Comparison of ENCODE assay signal across 10 cellular contexts in the genomic region with DNA sequence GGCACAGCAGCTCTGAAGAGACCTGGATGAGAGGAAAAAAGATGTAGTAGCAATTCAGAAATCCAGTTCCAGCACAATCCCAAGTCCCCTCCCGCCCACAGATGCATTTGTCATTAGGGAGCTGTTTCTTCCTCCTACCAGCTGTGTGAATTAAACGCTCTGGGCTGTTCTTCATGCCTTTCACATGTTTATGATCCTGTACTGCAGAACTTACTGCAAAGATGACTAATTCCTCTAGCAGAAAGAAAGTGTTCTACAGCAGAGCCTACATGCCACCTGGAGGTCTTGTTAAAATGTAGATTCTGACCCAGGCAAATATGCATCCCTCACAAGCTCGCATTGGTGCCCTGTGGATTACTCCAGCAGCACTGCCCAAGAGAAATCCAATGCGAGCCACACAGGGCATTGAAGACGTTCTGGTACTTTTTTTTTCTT. TPM values are rescaled to one million over a fixed set of nuclear protein-coding genes. Genes with fewer than 3 reads are reported as not detected.
A peak's percentile ranks its signal among the peaks of the same experiment; 100 is the strongest.
DNase-seq lines count a peak whose midpoint lies in the region; ATAC-seq and TF ChIP-seq lines count a peak whose summit lies in the region.
"Had no signal": no experiment of that assay in that cellular context is flagged by ENCODE, and none has a peak within 500 bp of the region (broad histone marks: within the 10 kb centered on the region; RNA-seq: fewer than 3 reads in every experiment).

No MANE protein-coding gene starts in this region.

- H3K36me3 ChIP-seq in CD4-positive, alpha-beta memory T cell (ENCODE audit: insufficient read depth, low read length) = peaks cover 64% of the 10 kb centered on the region
- peaks cover 46 to 77% (median 48%) of the 10 kb centered on the region in 3 experiments for H3K36me3 ChIP-seq in naive thymus-derived CD4-positive, alpha-beta T cell (ENCODE audit: control insufficient read depth in 2 of 3, insufficient read depth in 3 of 3, low read length in 3 of 3)

- peaks cover 52% of the 10 kb centered on the region for H3K4me1 ChIP-seq in CD4-positive, alpha-beta memory T cell (ENCODE audit: insufficient read depth, low read length)
- H3K4me1 ChIP-seq in naive thymus-derived CD4-positive, alpha-beta T cell (ENCODE audit: control insufficient read depth in 2 of 2, insufficient read depth in 2 of 2, low read length in 2 of 2) = peaks cover 38 to 39% of the 10 kb centered on the region in 2 donors

- H3K4me1 Mint-ChIP-seq in CD4-positive, alpha-beta memory T cell = peaks cover 39 to 71% (median 56%) of the 10 kb centered on the region in 4 donors
- peaks cover 74% of the 10 kb centered on the region for H3K4me1 Mint-ChIP-seq in dendritic cell treated with granulocyte-macrophage colony-stimulating factor and Interleukin-4, amounts not matched to agents 40 ng/mL and 50 ng/mL, for 4 days (ENCODE audit: low read depth)
- peaks cover 30 to 83% (median 58%) of the 10 kb centered on the region in 7 donors for H3K4me1 Mint-ChIP-seq in naive thymus-derived CD4-positive, alpha-beta T cell

- H3K4me3 ChIP-seq in CD4-positive, alpha-beta memory T cell (ENCODE audit: low read length in 2 of 2) = no peak overlapping the region
- peak overlapping the region; percentile 99 for H3K4me3 ChIP-seq in NB4 (ENCODE audit: low read depth, low read length)
- no peak overlapping the region for H3K4me3 ChIP-seq in naive thymus-derived CD4-positive, alpha-beta T cell (ENCODE audit: low read length)

- no peaks in the 10 kb centered on the region for H3K27me3 Mint-ChIP-seq in CD4-positive, alpha-beta memory T cell
- no peaks in the 10 kb centered on the region for H3K27me3 Mint-ChIP-seq in dendritic cell treated with granulocyte-macrophage colony-stimulating factor and Interleukin-4, amounts not matched to agents 40 ng/mL and 50 ng/mL, for 4 days
- no peaks in the 10 kb centered on the region for H3K27me3 Mint-ChIP-seq in naive thymus-derived CD4-positive, alpha-beta T cell

- H3K36me3 Mint-ChIP-seq in CD4-positive, alpha-beta memory T cell = peaks cover 65 to 91% of the 10 kb centered on the region in 2 donors
- H3K36me3 Mint-ChIP-seq in dendritic cell treated with granulocyte-macrophage colony-stimulating factor and Interleukin-4, amounts not matched to agents 40 ng/mL and 50 ng/mL, for 4 days (ENCODE audit: low read depth) = peaks cover 98% of the 10 kb centered on the region
- H3K36me3 Mint-ChIP-seq in naive thymus-derived CD4-positive, alpha-beta T cell = peaks cover 8 to 81% (median 32%) of the 10 kb centered on the region in 5 donors

- no peaks in the 10 kb centered on the region for H3K27me3 ChIP-seq in CD4-positive, alpha-beta memory T cell (ENCODE audit: insufficient read depth, low read length)
- H3K27me3 ChIP-seq in naive thymus-derived CD4-positive, alpha-beta T cell (ENCODE audit: control insufficient read depth in 2 of 2, insufficient read depth in 2 of 2, low read length in 2 of 2) = no peaks in the 10 kb centered on the region

- no peaks in the 10 kb centered on the region for H3K9me3 Mint-ChIP-seq in CD4-positive, alpha-beta memory T cell
- H3K9me3 Mint-ChIP-seq in dendritic cell treated with granulocyte-macrophage colony-stimulating factor and Interleukin-4, amounts not matched to agents 40 ng/mL and 50 ng/mL, for 4 days = no peaks in the 10 kb centered on the region
- H3K9me3 Mint-ChIP-seq in naive thymus-derived CD4-positive, alpha-beta T cell = no peaks in the 10 kb centered on the region

- no peak overlapping the region for H3K27ac ChIP-seq in CD4-positive, alpha-beta memory T cell (ENCODE audit: low read depth, low read length)
- H3K27ac ChIP-seq in naive thymus-derived CD4-positive, alpha-beta T cell (ENCODE audit: low read depth, low read length) = peak overlapping the region; percentile 22

- peak overlapping the region in 6 of 7 donors; percentile 15 to 85 (median 30) for H3K27ac Mint-ChIP-seq in CD4-positive, alpha-beta memory T cell
- H3K27ac Mint-ChIP-seq in dendritic cell treated with granulocyte-macrophage colony-stimulating factor and Interleukin-4, amounts not matched to agents 40 ng/mL and 50 ng/mL, for 4 days = peak overlapping the region; percentile 25
- H3K27ac Mint-ChIP-seq in naive thymus-derived CD4-positive, alpha-beta T cell = peak overlapping the region in 4 of 9 donors; percentile 5 to 69 (median 51)

- TF ChIP-seq CTCF in NB4 (IDR thresholded peaks at IDR 0.05; ENCODE audit: low read depth, low read length) = no peak

- TF ChIP-seq POLR2A in NB4 (IDR thresholded peaks at IDR 0.05; ENCODE audit: extremely low read depth, insufficient read length) = no peak

- intact Hi-C loops in CD4-positive, alpha-beta memory T cell (cut with micrococcal nuclease) = no loop called here
- intact Hi-C loops in dendritic cell treated with granulocyte-macrophage colony-stimulating factor and Interleukin-4, amounts not matched to agents 40 ng/mL and 50 ng/mL, for 4 days (cut with micrococcal nuclease) = loop anchor here (10.0 kb wide), 1 partner anchor 447 kb away; no protein-coding TSS in a partner anchor
- intact Hi-C loops in naive thymus-derived CD4-positive, alpha-beta T cell (cut with micrococcal nuclease) = loop anchor here (1.0 to 10.0 kb wide), 3 partner anchors 13 to 953 kb away; a partner anchor contains a TSS
- intact Hi-C loops in Right ventricle myocardium inferior (cut with DNase I) = no loop called here

- no peak overlapping the region for H3K4me3 Mint-ChIP-seq in CD4-positive, alpha-beta memory T cell
- H3K4me3 Mint-ChIP-seq in dendritic cell treated with granulocyte-macrophage colony-stimulating factor and Interleukin-4, amounts not matched to agents 40 ng/mL and 50 ng/mL, for 4 days = peak overlapping the region; percentile 9
- peak overlapping the region in 3 of 10 donors; percentile 20 to 99 (median 30) for H3K4me3 Mint-ChIP-seq in naive thymus-derived CD4-positive, alpha-beta T cell

- CTCF ChIA-PET in CD4-positive, alpha-beta memory T cell (lab: Charles Lee; ENCODE audit: partially characterized antibody) = interaction anchor here (0.9 to 1.6 kb wide), 2 partner anchors 10 to 12 kb away, joined by 3 to 8 read pairs; no protein-coding TSS in a partner anchor
- CTCF ChIA-PET in naive thymus-derived CD4-positive, alpha-beta T cell (lab: Charles Lee) = interaction anchor here (1.2 to 2.1 kb wide), 3 partner anchors 8 to 133 kb away, joined by 3 to 6 read pairs (median 4); no protein-coding TSS in a partner anchor

- no peaks in the 10 kb centered on the region for H3K9me3 ChIP-seq in CD4-positive, alpha-beta memory T cell (ENCODE audit: control insufficient read depth in 1 of 2, low read length in 2 of 2)
- no peaks in the 10 kb centered on the region for H3K9me3 ChIP-seq in naive thymus-derived CD4-positive, alpha-beta T cell (ENCODE audit: control insufficient read depth in 2 of 3, low read length in 3 of 3)

- POLR2A ChIA-PET in CD4-positive, alpha-beta memory T cell (lab: Charles Lee; ENCODE audit: partially characterized antibody) = interaction anchor here (0.7 kb wide), 1 partner anchor 10 kb away, joined by 3 read pairs; no protein-coding TSS in a partner anchor
- POLR2A ChIA-PET in naive thymus-derived CD4-positive, alpha-beta T cell (lab: Charles Lee) = interaction anchor here (0.6 to 1.6 kb wide), 2 partner anchors 8 to 13 kb away, joined by 3 to 4 read pairs; no protein-coding TSS in a partner anchor

- no peak for DNase-seq in CD4-positive, alpha-beta memory T cell
- DNase-seq in NB4 (ENCODE audit: low read depth) (no peak), NCI-H1436 treated with DMSO at 0.1 percent for 48 hours (lab: John Stamatoyannopoulos, UW) (no peak), RKO (ENCODE audit: low spot score) (no peak), COLO668 (lab: John Stamatoyannopoulos, UW; ENCODE audit: unreplicated experiment) (no peak), Right ventricle myocardium inferior (ENCODE audit: missing footprints) (no peak)
- no peak for DNase-seq in naive thymus-derived CD4-positive, alpha-beta T cell
- DNase-seq: activated CD4-positive, CD25-positive, alpha-beta regulatory T cell treated with anti-CD3 and anti-CD28 coated beads, Interleukin-2, amount 50 U/mL, for 72 hours; GDM1 had no signal

- no peak for ATAC-seq in naive thymus-derived CD4-positive, alpha-beta T cell
- ATAC-seq in Right ventricle myocardium inferior = no peak

RNA-seq across cellular contexts. Expression of a gene that starts 6.5 kb away (rescaled TPM):
- 100 to 1,000 TPM; 291 to 305 TPM for total RNA-seq in CD4-positive, alpha-beta memory T cell
- 1,000 to 10,000 TPM; 1,071 to 1,157 TPM for polyA plus RNA-seq in CD4-positive, alpha-beta memory T cell
- total RNA-seq in naive thymus-derived CD4-positive, alpha-beta T cell = 1,000 to 10,000 TPM in 1 of 5 experiments, 100 to 1,000 TPM in 4; 198 to 3,569 (median 264) TPM
- 1,000 to 10,000 TPM in 1 of 2 donors, 100 to 1,000 TPM in 1; 944 to 1,140 TPM for polyA plus RNA-seq in naive thymus-derived CD4-positive, alpha-beta T cell
- total RNA-seq in Right ventricle myocardium inferior = 169 TPM

RNA-seq across cellular contexts. Expression of a gene that starts 54.5 kb away (rescaled TPM):
- total RNA-seq in CD4-positive, alpha-beta memory T cell = 100 to 1,000 TPM; 104 to 117 TPM
- polyA plus RNA-seq in CD4-positive, alpha-beta memory T cell = 10 to 100 TPM in 1 of 2 donors, under 1 TPM in 1; 0.38 to 17.1 TPM
- 100 to 1,000 TPM in 4 of 5 experiments, 10 to 100 TPM in 1; 75.6 to 114 (median 107) TPM for total RNA-seq in naive thymus-derived CD4-positive, alpha-beta T cell
- 1 to 10 TPM; 7.3 to 9.1 TPM for polyA plus RNA-seq in naive thymus-derived CD4-positive, alpha-beta T cell
- total RNA-seq in Right ventricle myocardium inferior = 133 TPM

Comparison
In these comparisons a context has a peak if more than half of its experiments do, and no peak if none do; other contexts are left out.
1. intact Hi-C loops: an anchor here in dendritic cell treated with granulocyte-macrophage colony-stimulating factor and Interleukin-4, amounts not matched to agents 40 ng/mL and 50 ng/mL, for 4 days (10.0 kb wide) and naive thymus-derived CD4-positive, alpha-beta T cell (1.0 to 10.0 kb wide); none called in CD4-positive, alpha-beta memory T cell and Right ventricle myocardium inferior.